1 cellular context compared by ENCODE assay signal in genomic region chr2:8126783-8127182, GRCh38.
TF ChIP-seq lines count a peak whose summit lies in the region.

No MANE protein-coding gene starts in this region.

TF ChIP-seq in HepG2, 621 proteins besides CTCF, POLR2A, EP300 and RAD21 (continued from another document):
- TF ChIP-seq, protein P1, sequence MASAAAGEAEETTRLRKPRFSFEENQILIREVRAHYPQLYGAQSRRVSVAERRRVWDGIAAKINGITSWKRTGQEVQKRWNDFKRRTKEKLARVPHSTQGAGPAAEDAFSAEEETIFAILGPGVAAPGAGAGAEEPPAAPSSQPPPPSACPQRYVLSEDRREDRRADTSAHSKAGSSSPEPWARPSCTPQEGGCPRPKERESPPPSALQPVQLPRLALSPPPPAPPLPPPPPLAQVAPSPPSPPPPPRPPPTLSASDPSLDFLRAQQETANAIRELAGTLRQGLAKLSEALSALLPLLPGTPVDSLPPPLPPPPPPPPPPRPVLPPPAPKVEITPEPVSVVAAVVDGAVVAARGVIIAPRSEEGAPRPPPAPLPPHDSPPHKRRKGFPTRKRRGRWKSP (CRISPR knock-in tag; IDR thresholded peaks at IDR 0.05) = peak; percentile 49; the same call in 1 of the 2 replicates
- TF ChIP-seq ZNF30 (CRISPR knock-in tag; IDR thresholded peaks at IDR 0.05) (no peak), FOXO4 (CRISPR knock-in tag; conservative IDR thresholded peaks at IDR 0.05) (no peak), ZNF639 (CRISPR knock-in tag; conservative IDR thresholded peaks at IDR 0.05) (0 out of 2 replicates have a peak, but pooled peaks have one; percentile 17), HMG20A (CRISPR knock-in tag; IDR thresholded peaks at IDR 0.05; ENCODE audit: borderline replicate concordance) (no peak), NFE2 (CRISPR knock-in tag; IDR thresholded peaks at IDR 0.05) (no peak), TMF1 (CRISPR knock-in tag; IDR thresholded peaks at IDR 0.05; ENCODE audit: low read depth) (no peak), ELF3 (CRISPR knock-in tag; IDR thresholded peaks at IDR 0.05) (0 out of 2 replicates have a peak, but pooled peaks have one; percentile 73), SMAD1 (CRISPR knock-in tag; IDR thresholded peaks at IDR 0.05; ENCODE audit: borderline replicate concordance, low read depth) (no peak), ARHGAP35 (CRISPR knock-in tag; IDR thresholded peaks at IDR 0.05; ENCODE audit: borderline replicate concordance) (no peak), SOX5 (CRISPR knock-in tag; IDR thresholded peaks at IDR 0.05; ENCODE audit: borderline replicate concordance) (peak; percentile 73; the same call in 1 of the 2 replicates), ZNF883 (CRISPR knock-in tag; IDR thresholded peaks at IDR 0.05; ENCODE audit: not compliant biosample characterization) (no peak), ZNF780A (CRISPR knock-in tag; IDR thresholded peaks at IDR 0.05) (no peak), PHB2 (IDR thresholded peaks at IDR 0.05; ENCODE audit: partially characterized antibody) (no peak), RBM39 (IDR thresholded peaks at IDR 0.05; ENCODE audit: low read depth, low read length, poor library complexity, severe bottlenecking) (no peak), SNAPC2 (CRISPR knock-in tag; IDR thresholded peaks at IDR 0.05) (no peak; the same call in 1 of the 2 replicates), ELF1 (CRISPR knock-in tag; IDR thresholded peaks at IDR 0.05) (no peak), NPAS2 (CRISPR knock-in tag; IDR thresholded peaks at IDR 0.05; ENCODE audit: borderline replicate concordance) (no peak), KLF16 (CRISPR knock-in tag; IDR thresholded peaks at IDR 0.05) (0 out of 4 replicates have a peak, but pooled peaks of 1 of the 2 experiments have one; percentile 37), ZBTB3 (CRISPR knock-in tag; IDR thresholded peaks at IDR 0.05; ENCODE audit: borderline replicate concordance, low read depth) (no peak), ZBTB44 (CRISPR knock-in tag; IDR thresholded peaks at IDR 0.05) (no peak), GLI4 (CRISPR knock-in tag; IDR thresholded peaks at IDR 0.05; ENCODE audit: borderline replicate concordance) (no peak), CEBPZ (IDR thresholded peaks at IDR 0.05; ENCODE audit: low read length) (no peak), ZNF33B (CRISPR knock-in tag; IDR thresholded peaks at IDR 0.05) (no peak), ZNF264 (CRISPR knock-in tag; IDR thresholded peaks at IDR 0.05) (no peak), NCOR1 (IDR thresholded peaks at IDR 0.05; ENCODE audit: borderline replicate concordance, low read length) (no peak), TCF7 (IDR thresholded peaks at IDR 0.05; ENCODE audit: low read depth) (no peak), CREB1 (IDR thresholded peaks at IDR 0.05) (no peak), CREB1 (CRISPR knock-in tag; IDR thresholded peaks at IDR 0.05) (no peak)
- TF ChIP-seq, protein P2, sequence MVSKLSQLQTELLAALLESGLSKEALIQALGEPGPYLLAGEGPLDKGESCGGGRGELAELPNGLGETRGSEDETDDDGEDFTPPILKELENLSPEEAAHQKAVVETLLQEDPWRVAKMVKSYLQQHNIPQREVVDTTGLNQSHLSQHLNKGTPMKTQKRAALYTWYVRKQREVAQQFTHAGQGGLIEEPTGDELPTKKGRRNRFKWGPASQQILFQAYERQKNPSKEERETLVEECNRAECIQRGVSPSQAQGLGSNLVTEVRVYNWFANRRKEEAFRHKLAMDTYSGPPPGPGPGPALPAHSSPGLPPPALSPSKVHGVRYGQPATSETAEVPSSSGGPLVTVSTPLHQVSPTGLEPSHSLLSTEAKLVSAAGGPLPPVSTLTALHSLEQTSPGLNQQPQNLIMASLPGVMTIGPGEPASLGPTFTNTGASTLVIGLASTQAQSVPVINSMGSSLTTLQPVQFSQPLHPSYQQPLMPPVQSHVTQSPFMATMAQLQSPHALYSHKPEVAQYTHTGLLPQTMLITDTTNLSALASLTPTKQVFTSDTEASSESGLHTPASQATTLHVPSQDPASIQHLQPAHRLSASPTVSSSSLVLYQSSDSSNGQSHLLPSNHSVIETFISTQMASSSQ (IDR thresholded peaks at IDR 0.05; ENCODE audit: low read depth) = no peak
- TF ChIP-seq, protein P2 (CRISPR knock-in tag; IDR thresholded peaks at IDR 0.05; ENCODE audit: borderline replicate concordance) = no peak
- TF ChIP-seq, protein P3, sequence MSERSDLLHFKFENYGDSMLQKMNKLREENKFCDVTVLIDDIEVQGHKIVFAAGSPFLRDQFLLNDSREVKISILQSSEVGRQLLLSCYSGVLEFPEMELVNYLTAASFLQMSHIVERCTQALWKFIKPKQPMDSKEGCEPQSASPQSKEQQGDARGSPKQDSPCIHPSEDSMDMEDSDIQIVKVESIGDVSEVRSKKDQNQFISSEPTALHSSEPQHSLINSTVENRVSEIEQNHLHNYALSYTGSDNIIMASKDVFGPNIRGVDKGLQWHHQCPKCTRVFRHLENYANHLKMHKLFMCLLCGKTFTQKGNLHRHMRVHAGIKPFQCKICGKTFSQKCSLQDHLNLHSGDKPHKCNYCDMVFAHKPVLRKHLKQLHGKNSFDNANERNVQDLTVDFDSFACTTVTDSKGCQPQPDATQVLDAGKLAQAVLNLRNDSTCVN (CRISPR knock-in tag; IDR thresholded peaks at IDR 0.05; ENCODE audit: borderline replicate concordance) = peak; percentile 80
